ENCODE assay signal across 13 cellular contexts in genomic region chr17:48550313-48551205, GRCh38. TPM values are rescaled to one million over a fixed set of nuclear protein-coding genes. Genes with fewer than 3 reads are reported as not detected.
DNase-seq lines count a peak whose midpoint lies in the region; ATAC-seq, FAIRE-seq and TF ChIP-seq lines count a peak whose summit lies in the region.
"Had no signal": no experiment of that assay in that cellular context is flagged by ENCODE, and none has a peak within 500 bp of the region (broad histone marks: within the 10 kb centered on the region; RNA-seq: fewer than 3 reads in every experiment).

No MANE protein-coding gene starts in this region.

- CTCF ChIA-PET in mammary epithelial cell (lab: Charles Lee; ENCODE audit: low non-redundant PET): no interaction called here

- WGBS in mammary epithelial cell (ENCODE audit: low coverage, missing lambda C conversion rate): 85% methylated on average over 30 of the region's 81 CpGs
- 29 to 55% (median 39%) methylated on average over 50 to 81 of the region's 81 CpGs for WGBS in stomach, 5 donors
- WGBS in small intestine, 3 donors: 37 to 45% (median 44%) methylated on average over 65 to 81 of the region's 81 CpGs

- ATAC-seq in HG03175 (IDR thresholded peaks at IDR 0.05; ENCODE audit: unreplicated experiment): no peak
- ATAC-seq: activated CD8-positive, alpha-beta memory T cell treated with anti-CD3 and anti-CD28 coated beads, Interleukin-2, amount 10 ng/mL, durations not matched to agents 7 days and 5 days had no signal

- DNase-seq in NCI-H1105 (lab: John Stamatoyannopoulos, UW) (peak; percentile 38), mammary epithelial cell (peak; percentile 36), kidney (no peak), stomach (no peak), small intestine (no peak), GM19240 (ENCODE audit: insufficient read length, low spot score) (no peak)
- DNase-seq in activated T-cell treated with anti-CD3 and anti-CD28 coated beads, Interleukin-2, amount 50 U/mL, for 1 hour: no peak
- DNase-seq: activated CD8-positive, alpha-beta memory T cell treated with anti-CD3 and anti-CD28 coated beads, Interleukin-2, amount 10 ng/mL, durations not matched to agents 7 days and 5 days; DMS53; stimulated activated CD4-positive, alpha-beta T cell treated with anti-CD3 and anti-CD28 coated beads, Interleukin-2, amount 100 ng/mL, for 24 hours had no signal

- dilution Hi-C loops in mammary epithelial cell (cut with HindIII; ENCODE audit: low sequenced_read_pairs): no loop called here

- no peak overlapping the region for H3K9ac ChIP-seq in mammary epithelial cell (ENCODE audit: insufficient read depth, low read length)
- H3K9ac ChIP-seq in kidney (ENCODE audit: low read length in 2 of 2): peak overlapping the region in 1 of 2 donors; percentile 22

- H3K4me1 ChIP-seq in mammary epithelial cell (ENCODE audit: insufficient read depth, low read length) (peaks cover 10% of the 10 kb centered on the region), kidney (ENCODE audit: control insufficient read depth in 1 of 2, insufficient read depth in 1 of 2, low read depth in 1 of 2, low read length in 2 of 2) (peaks cover 22 to 28% of the 10 kb centered on the region in 2 donors), stomach (peaks cover 7 to 78% (median 54%) of the 10 kb centered on the region in 4 donors), small intestine (ENCODE audit: control insufficient read depth in 2 of 2, insufficient read depth in 1 of 2, low read depth in 1 of 2, low read length in 1 of 2) (peaks cover 0 to 3% of the 10 kb centered on the region in 2 donors)

- FAIRE-seq in kidney (lab: Jason Lieb, UNC): no peak
- FAIRE-seq in small intestine (lab: Jason Lieb, UNC): no peak
- FAIRE-seq: GM12892 had no signal

- H4K20me1 ChIP-seq in mammary epithelial cell (ENCODE audit: insufficient read depth, low read length): no peaks in the 10 kb centered on the region

- no peak for TF ChIP-seq POLR2A in stomach (IDR thresholded peaks at IDR 0.05)

- H3K4me3 ChIP-seq in mammary epithelial cell (replicated peaks in 1 of 3; ENCODE audit: insufficient read depth in 1 of 3, low read depth in 2 of 3, low read length in 3 of 3) (no peak overlapping the region), kidney (ENCODE audit: low read length in 2 of 2) (peak overlapping the region in 1 of 2 donors; percentile 6), stomach (peak overlapping the region; percentile 3 to 27 (median 18)), small intestine (ENCODE audit: low read depth in 1 of 2, low read length in 2 of 2) (no peak overlapping the region)

- TF ChIP-seq CTCF in mammary epithelial cell (conservative IDR thresholded peaks at IDR 0.05 in 1 of 2, IDR thresholded peaks at IDR 0.05 in 1 of 2; ENCODE audit: extremely low read depth in 1 of 2, insufficient read depth in 1 of 2, low read depth in 1 of 2, low read length in 2 of 2) (no peak), kidney (IDR thresholded peaks at IDR 0.05; ENCODE audit: borderline replicate concordance, extremely low read depth, insufficient read depth) (no peak), stomach (IDR thresholded peaks at IDR 0.05) (no peak)

- intact Hi-C loops in mammary epithelial cell (cut with micrococcal nuclease): no loop called here
- intact Hi-C loops in kidney (cut with DNase I): no loop called here
- intact Hi-C loops in stomach (cut with DNase I; ENCODE audit: low total_unique reads): no loop called here

- H3K79me2 ChIP-seq in mammary epithelial cell (ENCODE audit: insufficient read depth, low read length): peaks cover 14% of the 10 kb centered on the region

- H3K27ac ChIP-seq in mammary epithelial cell (ENCODE audit: insufficient read depth, low read depth, low read length) (no peak overlapping the region), kidney (ENCODE audit: low read depth in 2 of 2, low read length in 2 of 2) (peak overlapping the region; percentile 39 to 84), stomach (peak overlapping the region; percentile 61 to 95 (median 93)), small intestine (ENCODE audit: low read depth in 1 of 2, low read length in 1 of 2) (peak overlapping the region in 1 of 2 donors; percentile 86)

- in situ Hi-C loops in mammary epithelial cell (cut with MboI; ENCODE audit: low sequenced_read_pairs in 2 of 2): no loop called here

- H2AFZ ChIP-seq in mammary epithelial cell (ENCODE audit: low read depth, low read length): no peak overlapping the region

- no peak overlapping the region for H3K4me2 ChIP-seq in mammary epithelial cell (ENCODE audit: insufficient read depth, low read depth, low read length)

- no peak for TF ChIP-seq EP300 in stomach (IDR thresholded peaks at IDR 0.05)

- BruUV-seq in mammary epithelial cell (replicated peaks; lab: Mats Ljungman, UMichigan): no TSS peak

- H3K27me3 ChIP-seq in mammary epithelial cell (ENCODE audit: insufficient read depth, low read length): no peaks in the 10 kb centered on the region
- H3K27me3 ChIP-seq in stomach: peaks cover 0 to 95% (median 36%) of the 10 kb centered on the region in 3 donors
- H3K27me3 ChIP-seq in small intestine (ENCODE audit: control insufficient read depth in 2 of 2, insufficient read depth in 2 of 2, low read length in 2 of 2): peaks cover 0 to 8% of the 10 kb centered on the region in 2 donors

- H3K9me3 ChIP-seq in mammary epithelial cell (replicated peaks; ENCODE audit: insufficient read depth, low read length) (no peaks in the 10 kb centered on the region), kidney (ENCODE audit: control insufficient read depth in 1 of 2, low read length in 2 of 2) (no peaks in the 10 kb centered on the region), stomach (no peaks in the 10 kb centered on the region), small intestine (ENCODE audit: control insufficient read depth, low read depth) (no peaks in the 10 kb centered on the region)

- H3K36me3 ChIP-seq in mammary epithelial cell (ENCODE audit: insufficient read depth, low read length) (no peaks in the 10 kb centered on the region), kidney (ENCODE audit: control insufficient read depth in 1 of 2, insufficient read depth in 2 of 2, low read length in 2 of 2) (peaks cover 0 to 3% of the 10 kb centered on the region in 2 donors), stomach (peaks cover 0 to 11% (median 7%) of the 10 kb centered on the region in 4 donors), small intestine (ENCODE audit: control insufficient read depth in 2 of 2, insufficient read depth in 2 of 2, low read length in 2 of 2) (no peaks in the 10 kb centered on the region)

RNA-seq across cellular contexts. Expression of gene HOXB2, which starts 5.7 kb away (rescaled TPM):
- total RNA-seq in mammary epithelial cell: 10 to 100 TPM in 1 of 2 donors, 1 to 10 TPM in 1; 3.3 to 18.9 TPM
- polyA plus RNA-seq in mammary epithelial cell: 6.7 TPM
- 2.8 TPM for polyA minus RNA-seq in mammary epithelial cell
- total RNA-seq in kidney: 61.9 TPM
- polyA plus RNA-seq in kidney (ENCODE audit: insufficient read depth, low read depth, low replicate concordance): 30.7 TPM
- 10 to 100 TPM in 3 of 5 donors, 1 to 10 TPM in 2; 6.7 to 83.0 (median 10.5) TPM for total RNA-seq in stomach
- 10 to 100 TPM; 11.3 to 22.2 (median 13.4) TPM for polyA plus RNA-seq in stomach
- 1 to 10 TPM in 2 of 3 donors, under 1 TPM in 1; 0.89 to 9.5 (median 5.1) TPM for polyA plus RNA-seq in small intestine

RNA-seq across cellular contexts. Expression of gene HOXB1, which starts 19.7 kb away (rescaled TPM):
- total RNA-seq in mammary epithelial cell: not detected
- polyA plus RNA-seq in mammary epithelial cell: not detected
- not detected for polyA minus RNA-seq in mammary epithelial cell
- not detected for total RNA-seq in kidney
- polyA plus RNA-seq in kidney (ENCODE audit: insufficient read depth, low read depth, low replicate concordance): not detected
- not detected for total RNA-seq in stomach
- under 1 TPM in 1 of 3 donors, not detected in 2; 0.28 TPM for polyA plus RNA-seq in stomach
- polyA plus RNA-seq in small intestine: not detected
- total RNA-seq: activated CD8-positive, alpha-beta memory T cell treated with anti-CD3 and anti-CD28 coated beads, Interleukin-2, amount 10 ng/mL, durations not matched to agents 7 days and 5 days; LHCN-M2 had no signal

RNA-seq across cellular contexts. Expression of gene HOXB4, which starts 27.6 kb away (rescaled TPM):
- under 1 TPM; 0.16 to 0.17 TPM for total RNA-seq in mammary epithelial cell
- polyA plus RNA-seq in mammary epithelial cell: 0.01 TPM
- not detected for polyA minus RNA-seq in mammary epithelial cell
- 22.6 TPM for total RNA-seq in kidney
- 4.4 TPM for polyA plus RNA-seq in kidney (ENCODE audit: insufficient read depth, low read depth, low replicate concordance)
- total RNA-seq in stomach: 1 to 10 TPM in 1 of 5 donors, under 1 TPM in 2, not detected in 2; 0.45 to 5.1 (median 0.58) TPM
- 1 to 10 TPM; 1.7 to 4.6 (median 2.6) TPM for polyA plus RNA-seq in stomach
- 1 to 10 TPM in 1 of 3 donors, under 1 TPM in 1, not detected in 1; 0.27 to 3.1 TPM for polyA plus RNA-seq in small intestine

RNA-seq across cellular contexts. Expression of gene HOXB3, which starts 39.5 kb away (rescaled TPM):
- total RNA-seq in mammary epithelial cell: 1 to 10 TPM; 1.5 to 5.2 TPM
- polyA plus RNA-seq in mammary epithelial cell: 2.6 TPM
- polyA minus RNA-seq in mammary epithelial cell: 0.67 TPM
- 99.0 TPM for total RNA-seq in kidney
- polyA plus RNA-seq in kidney (ENCODE audit: insufficient read depth, low read depth, low replicate concordance): 12.1 TPM
- total RNA-seq in stomach: 10 to 100 TPM in 4 of 5 donors, 1 to 10 TPM in 1; 6.1 to 77.6 (median 17.0) TPM
- 1 to 10 TPM; 2.8 to 9.5 (median 3.8) TPM for polyA plus RNA-seq in stomach
- 1 to 10 TPM in 2 of 3 donors, not detected in 1; 1.4 to 5.7 TPM for polyA plus RNA-seq in small intestine

RNA-seq across cellular contexts. Expression of gene HOXB5, which starts 43.0 kb away (rescaled TPM):
- not detected for total RNA-seq in mammary epithelial cell
- polyA plus RNA-seq in mammary epithelial cell: not detected
- not detected for polyA minus RNA-seq in mammary epithelial cell
- total RNA-seq in kidney: 27.0 TPM
- 12.3 TPM for polyA plus RNA-seq in kidney (ENCODE audit: insufficient read depth, low read depth, low replicate concordance)
- 10 to 100 TPM in 2 of 5 donors, under 1 TPM in 2, not detected in 1; 0.43 to 50.4 (median 6.2) TPM for total RNA-seq in stomach
- polyA plus RNA-seq in stomach: 1 to 10 TPM; 2.2 to 2.7 (median 2.4) TPM
- 1 to 10 TPM in 1 of 3 donors, not detected in 2; 5.8 TPM for polyA plus RNA-seq in small intestine

Comparison
In these comparisons a context has a peak if more than half of its experiments do, and no peak if none do; other contexts are left out.
1. DNase-seq: peak in NCI-H1105 (single experiment) and mammary epithelial cell (single experiment); none in kidney (single experiment), stomach (single experiment), small intestine (single experiment), GM19240 (single experiment) and activated T-cell treated with anti-CD3 and anti-CD28 coated beads, Interleukin-2, amount 50 U/mL, for 1 hour (single experiment).
2. H3K4me3 ChIP-seq: peak in stomach (4 of 4); none in mammary epithelial cell (0 of 3) and small intestine (0 of 2).